ENCODE assay signal across 1 cellular context in the genomic region with DNA sequence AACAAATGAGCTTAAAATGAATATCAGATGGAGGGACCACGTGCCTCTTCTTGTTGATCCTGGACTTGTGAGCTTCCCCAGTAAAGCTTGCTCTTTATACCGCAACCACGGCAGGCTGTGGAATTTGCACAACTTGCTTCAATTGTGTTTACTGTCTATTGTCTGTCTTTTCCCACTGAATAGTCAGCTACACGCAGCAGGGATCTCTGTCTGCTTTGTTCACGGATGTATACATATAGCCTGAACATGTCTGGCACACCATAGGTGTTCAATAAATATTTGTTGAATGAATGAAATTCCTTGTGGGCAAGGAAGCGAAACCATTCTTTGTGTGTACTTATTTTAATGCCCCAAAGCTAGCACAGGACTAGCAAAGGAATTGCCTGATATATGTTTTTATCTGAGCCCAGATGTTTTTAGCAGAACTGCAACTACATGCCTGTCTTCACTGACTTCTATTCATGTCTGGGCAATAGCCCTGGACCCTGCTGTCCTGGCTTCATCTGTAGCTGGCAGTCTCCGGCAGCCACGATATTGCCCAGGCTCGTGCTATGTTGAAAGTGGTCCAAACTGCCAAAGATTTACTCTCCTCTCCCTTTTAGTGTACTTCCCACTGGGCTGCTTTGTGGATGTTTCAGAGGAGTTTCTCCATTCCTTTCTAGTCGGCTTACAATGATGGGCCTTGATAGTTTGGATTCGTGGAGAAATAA.
TF ChIP-seq lines count a peak whose summit lies in the region.

No MANE protein-coding gene starts in this region.

TF ChIP-seq in A549, 52 proteins besides CTCF, POLR2A, EP300 and RAD21:
- no peak for TF ChIP-seq KDM5A (IDR thresholded peaks at IDR 0.05)
- TF ChIP-seq HOXB5 (CRISPR knock-in tag; IDR thresholded peaks at IDR 0.05), result no peak
- TF ChIP-seq JUNB (IDR thresholded peaks at IDR 0.05), result no peak
- TF ChIP-seq MYC (IDR thresholded peaks at IDR 0.05; ENCODE audit: borderline replicate concordance, low read length), result no peak
- TF ChIP-seq RNF2 (IDR thresholded peaks at IDR 0.05; ENCODE audit: borderline replicate concordance, low read depth), result no peak
TF ChIP-seq in A549: peak in this region for 0.
